ENCODE assay signal across 8 cellular contexts in genomic region chr11:47426062-47426956, GRCh38. TPM values are rescaled to one million over a fixed set of nuclear protein-coding genes. Genes with fewer than 3 reads are reported as not detected.
DNase-seq lines count a peak whose midpoint lies in the region; ATAC-seq and TF ChIP-seq lines count a peak whose summit lies in the region.

PSMC3 (minus strand) TSS chr11:47426439; CDS start chr11:47426279, 160 bp downstream.

- intact Hi-C loops in CD8-positive, alpha-beta T cell (cut with DNase I, micrococcal nuclease): loop anchor here (1.0 to 10.0 kb wide), 15 partner anchors 18 to 1312 kb away; partner anchors contain the start of genes SLC39A13 (in 2 of the 2), ACP2 (in 1 of the 2), ATG13 (in 1 of the 2) and CELF1 (in 1 of the 2)

- H3K4me1 Mint-ChIP-seq in CD8-positive, alpha-beta T cell (ENCODE audit: low read depth): peaks cover 28% of the 10 kb centered on the region

- no peak for TF ChIP-seq CTCF in CD8-positive, alpha-beta T cell (IDR thresholded peaks at IDR 0.05)
- no peak for TF ChIP-seq CTCF in lung (IDR thresholded peaks at IDR 0.05; ENCODE audit: control extremely low read depth, extremely low read depth)

- no peaks in the 10 kb centered on the region for H3K9me3 ChIP-seq in CD8-positive, alpha-beta T cell (ENCODE audit: low read length)
- no peaks in the 10 kb centered on the region for H3K9me3 ChIP-seq in ectodermal cell (ENCODE audit: control insufficient read depth, low read length)
- H3K9me3 ChIP-seq in lung (ENCODE audit: control insufficient read depth in 2 of 2, insufficient read depth in 1 of 2, low read length in 1 of 2): no peaks in the 10 kb centered on the region

- POLR2A ChIA-PET in CD8-positive, alpha-beta T cell (lab: Charles Lee): interaction anchor here (0.7 to 1.0 kb wide), 3 partner anchors 17 to 178 kb away, joined by 3 read pairs; partner anchors contain the start of gene ACP2

- ATAC-seq in CD8-positive, alpha-beta T cell: peak; percentile 98
- peak; percentile 88 for ATAC-seq in GM19467 (IDR thresholded peaks at IDR 0.05; ENCODE audit: unreplicated experiment)
- peak; percentile 99 for ATAC-seq in lung (ENCODE audit: insufficient read depth, low FRiP score)

- H3K4me1 ChIP-seq in CD8-positive, alpha-beta T cell (ENCODE audit: insufficient read depth, low read length): peaks cover 14% of the 10 kb centered on the region
- H3K4me1 ChIP-seq in ectodermal cell (ENCODE audit: control insufficient read depth, insufficient read depth, low read length): no peaks in the 10 kb centered on the region
- H3K4me1 ChIP-seq in lung (ENCODE audit: control insufficient read depth in 2 of 2, insufficient read depth in 2 of 2, low read length in 2 of 2): peaks cover 4 to 7% of the 10 kb centered on the region in 2 donors

- H3K27me3 Mint-ChIP-seq in CD8-positive, alpha-beta T cell (ENCODE audit: low read depth): no peaks in the 10 kb centered on the region

- DNase-seq in CD8-positive, alpha-beta T cell: peak; percentile 96 to 99 (median 99)
- DNase-seq in HS-27A (ENCODE audit: low read depth) (peak; percentile 89), NK-92 (lab: John Stamatoyannopoulos, UW; ENCODE audit: unreplicated experiment) (peak; percentile 69), lung (ENCODE audit: low spot score) (peak; percentile 98)
- peak; percentile 94 to 99 for DNase-seq in activated CD8-positive, alpha-beta memory T cell treated with anti-CD3 and anti-CD28 coated beads for 1 hour (ENCODE audit: extremely low read depth in 1 of 2, low read depth in 1 of 2)
- peak; percentile 96 to 98 (median 98) for DNase-seq in stimulated activated CD4-positive, alpha-beta T cell treated with anti-CD3 and anti-CD28 coated beads, TNF-alpha, amount 100 ng/mL, for 4 hours (ENCODE audit: low read depth in 3 of 3)

- H3K27ac ChIP-seq in CD8-positive, alpha-beta T cell (ENCODE audit: low read depth, low read length): peak within 1 kb of the TSS; percentile 81
- H3K27ac ChIP-seq in ectodermal cell (ENCODE audit: insufficient read depth, low read depth, low read length, poor library complexity, severe bottlenecking) (peak within 1 kb of the TSS; percentile 75), lung (ENCODE audit: low read depth in 1 of 2, low read length in 1 of 2) (peak within 1 kb of the TSS; percentile 87 to 88)

- peaks cover 22% of the 10 kb centered on the region for H3K36me3 ChIP-seq in CD8-positive, alpha-beta T cell (ENCODE audit: insufficient read depth, low read length)
- H3K36me3 ChIP-seq in ectodermal cell (ENCODE audit: control insufficient read depth, insufficient read depth, low read length): peaks cover 16% of the 10 kb centered on the region
- peaks cover 11 to 25% of the 10 kb centered on the region in 2 donors for H3K36me3 ChIP-seq in lung (ENCODE audit: control insufficient read depth in 2 of 2, insufficient read depth in 2 of 2, low read length in 2 of 2)

- H3K4me3 Mint-ChIP-seq in CD8-positive, alpha-beta T cell: peak within 1 kb of the TSS; percentile 100

- peaks cover 41% of the 10 kb centered on the region for H3K36me3 Mint-ChIP-seq in CD8-positive, alpha-beta T cell

- 4% methylated on average over 62 of the region's 62 CpGs for WGBS in ectodermal cell, 2 experiments
- WGBS in lung, 2 donors: 0 to 1% methylated on average over 61 to 62 of the region's 62 CpGs

- peak within 1 kb of the TSS; percentile 98 for H3K27ac Mint-ChIP-seq in CD8-positive, alpha-beta T cell

- H3K27me3 ChIP-seq in CD8-positive, alpha-beta T cell (ENCODE audit: insufficient read depth, low read length): no peaks in the 10 kb centered on the region
- H3K27me3 ChIP-seq in ectodermal cell (ENCODE audit: control insufficient read depth, insufficient read depth, low read length, poor library complexity, severe bottlenecking) (no peaks in the 10 kb centered on the region), lung (ENCODE audit: control insufficient read depth, insufficient read depth) (no peaks in the 10 kb centered on the region)

- CTCF ChIA-PET in CD8-positive, alpha-beta T cell (lab: Charles Lee): interaction anchor here (0.9 to 3.7 kb wide), 4 partner anchors 14 to 53 kb away, joined by 3 to 19 read pairs (median 7); no protein-coding TSS in a partner anchor

- H3K9me3 Mint-ChIP-seq in CD8-positive, alpha-beta T cell: no peaks in the 10 kb centered on the region

- peak within 1 kb of the TSS; percentile 98 for H3K4me3 ChIP-seq in CD8-positive, alpha-beta T cell (ENCODE audit: low read depth, low read length)
- H3K4me3 ChIP-seq in ectodermal cell (ENCODE audit: insufficient read depth, low read depth, low read length) (peak within 1 kb of the TSS; percentile 80), lung (peak within 1 kb of the TSS; percentile 99)

RNA-seq across cellular contexts. Expression of gene PSMC3, which starts in this region (rescaled TPM):
- 10 to 100 TPM; 58.1 to 63.4 TPM for total RNA-seq in CD8-positive, alpha-beta T cell
- polyA plus RNA-seq in ectodermal cell (2013, experiment 1 of 4): 184 TPM
- polyA plus RNA-seq in ectodermal cell (2013, experiment 2 of 4): 172 TPM
- polyA plus RNA-seq in ectodermal cell (2013, experiment 3 of 4): 117 TPM
- 119 TPM for polyA plus RNA-seq in ectodermal cell (2013, experiment 4 of 4)
- total RNA-seq in lung: 100 to 1,000 TPM in 1 of 2 donors, 10 to 100 TPM in 1; 61.6 to 137 TPM
- 100 to 1,000 TPM; 145 to 192 TPM for polyA plus RNA-seq in lung

Comparison
In these comparisons a context has a peak if more than half of its experiments do, and no peak if none do; other contexts are left out.
1. Peak in every context shown above with its lines: DNase-seq, ATAC-seq, H3K4me3 ChIP-seq and H3K27ac ChIP-seq.